8 cellular contexts compared by ENCODE assay signal in genomic region chr20:23361651-23362391, GRCh38. TPM values are rescaled to one million over a fixed set of nuclear protein-coding genes. Genes with fewer than 3 reads are reported as not detected.
DNase-seq lines count a peak whose midpoint lies in the region; ATAC-seq and TF ChIP-seq lines count a peak whose summit lies in the region.

GZF1 (plus strand) TSS chr20:23362182; CDS start chr20:23364384, 2,202 bp downstream.

- ATAC-seq in GM21717 (IDR thresholded peaks at IDR 0.05; ENCODE audit: unreplicated experiment) (peak; percentile 58), PC-3 (peak; percentile 76)

- peak within 1 kb of the TSS; percentile 82 for H3K9ac ChIP-seq in PC-3 (ENCODE audit: low read length)

- H3K9me3 ChIP-seq in PC-3 (ENCODE audit: low read length) = no peaks in the 10 kb centered on the region

- H3K4me2 ChIP-seq in PC-3 (ENCODE audit: low read length) = peak within 1 kb of the TSS; percentile 99

- POLR2A ChIA-PET in PC-3 (lab: Charles Lee; ENCODE audit: unreplicated experiment) = interaction anchor here (0.8 kb wide), 1 partner anchor 11 kb away, joined by 5 read pairs; the partner anchor contains the start of gene NXT1

- H3K9me2 ChIP-seq in PC-3 (replicated peaks; ENCODE audit: low read length) = no peaks in the 10 kb centered on the region

- H3K4me3 ChIP-seq in Jurkat, Clone E6-1 (ENCODE audit: low read length) = peak within 1 kb of the TSS; percentile 82
- H3K4me3 ChIP-seq in PC-3 (ENCODE audit: low read length) = peak within 1 kb of the TSS; percentile 92

- TF ChIP-seq CTCF in PC-3 (conservative IDR thresholded peaks at IDR 0.05; ENCODE audit: low read depth, low read length) = no peak

- H3K27ac ChIP-seq in PC-3 (ENCODE audit: low read length) = peak within 1 kb of the TSS; percentile 62
- H3K27ac ChIP-seq in epithelial cell of prostate = peak within 1 kb of the TSS; percentile 91

- H3K36me3 ChIP-seq in PC-3 (ENCODE audit: low read depth, low read length) = peaks cover 6% of the 10 kb centered on the region; the same call in 1 of the 2 replicates

- H4K20me1 ChIP-seq in PC-3 (ENCODE audit: low read length) = peaks cover 24% of the 10 kb centered on the region

- peaks cover 47% of the 10 kb centered on the region for H3K79me2 ChIP-seq in PC-3 (ENCODE audit: low read length)

- H3K4me1 ChIP-seq in PC-3 (ENCODE audit: insufficient read depth, low read length) = peaks cover 48% of the 10 kb centered on the region

- no TSS peak for BruUV-seq in PC-3 (replicated peaks; lab: Mats Ljungman, UMichigan)

- peak within 1 kb of the TSS; percentile 76 for H2AFZ ChIP-seq in PC-3 (ENCODE audit: low read length)

- intact Hi-C loops in PC-3 (cut with micrococcal nuclease) = loop anchor here (1.0 to 5.0 kb wide), 3 partner anchors 12 to 780 kb away; partner anchors contain the start of genes FOXA2 and NXT1

- peak; percentile 97 for DNase-seq in DMS153 treated with DMSO at 0.1 percent for 48 hours (lab: John Stamatoyannopoulos, UW; ENCODE audit: unreplicated experiment)
- DNase-seq in Jurkat, Clone E6-1 (ENCODE audit: low read depth, low spot score) = peak; percentile 93
- DNase-seq in PC-3 = peak; percentile 99
- peak; percentile 99 for DNase-seq in activated T-cell treated with anti-CD3 and anti-CD28 coated beads for 48 hours (ENCODE audit: low read depth)
- DNase-seq in epithelial cell of prostate (ENCODE audit: low read depth, low spot score) = peak; percentile 87
- peak; percentile 99 for DNase-seq in mucosa of gallbladder (ENCODE audit: low spot score)
- peak; percentile 98 for DNase-seq in stimulated activated CD8-positive, alpha-beta memory T cell treated with anti-CD3 and anti-CD28 coated beads, Interleukin-4, amount 100 ng/mL, for 24 hours (ENCODE audit: low read depth)

- H3F3A ChIP-seq in PC-3 (ENCODE audit: low read length, unreplicated experiment) = peaks cover 8% of the 10 kb centered on the region

- CTCF ChIA-PET in PC-3 (lab: Charles Lee) = interaction anchor here (1.2 kb wide), 1 partner anchor 12 kb away, joined by 7 read pairs; no protein-coding TSS in a partner anchor

- no peaks in the 10 kb centered on the region for H3K27me3 ChIP-seq in PC-3 (ENCODE audit: low read length)

RNA-seq across cellular contexts. Expression of gene GZF1, which starts in this region (rescaled TPM):
- 13.2 TPM for polyA plus RNA-seq in Jurkat, Clone E6-1 (2012; ENCODE audit: insufficient read depth, insufficient read length)
- total RNA-seq in PC-3 (2014; rRNA removed) = 16.0 and 17.9 TPM in 2 replicates
- total RNA-seq in mucosa of gallbladder = 13.0 TPM

Comparison
In these comparisons a context has a peak if more than half of its experiments do, and no peak if none do; other contexts are left out.
1. Peak in every context shown above with its lines: DNase-seq, ATAC-seq, H3K4me3 ChIP-seq and H3K27ac ChIP-seq.